In genomic region chr9:83669067-83669466, GRCh38 we compare ENCODE assay signal across 25 cellular contexts.
"Had no signal": no experiment of that assay in that cellular context is flagged by ENCODE, and none has a peak within 500 bp of the region (broad histone marks: within the 10 kb centered on the region; RNA-seq: fewer than 3 reads in every experiment).

No MANE protein-coding gene starts in this region.

- ATAC-seq: activated CD8-positive, alpha-beta memory T cell treated with anti-CD3 and anti-CD28 coated beads, Interleukin-2, amount 10 ng/mL, durations not matched to agents 7 days and 5 days; activated naive CD4-positive, alpha-beta T cell treated with anti-CD3 and anti-CD28 coated beads, Interleukin-2, amount 50 U/mL, for 72 hours; body of pancreas; T-helper 17 cell had no signal

- H3K4me3 Mint-ChIP-seq: activated B cell treated with CpG ODN at 0.5 μM for 24 hours; activated CD4-positive, alpha-beta T cell treated with anti-CD3 and anti-CD28 coated beads, Interleukin-2, amount 10 ng/mL, durations not matched to agents 24 days and 14 days; activated CD8-positive, alpha-beta memory T cell treated with anti-CD3 and anti-CD28 coated beads, Interleukin-2, amount 10 ng/mL, durations not matched to agents 7 days and 5 days; activated T-cell treated with anti-CD3 and anti-CD28 coated beads, Interleukin-2, amount 50 U/mL, for 24 hours; T-helper 17 cell had no signal

- H3K9me3 Mint-ChIP-seq: activated B cell treated with CpG ODN at 0.5 μM for 24 hours; activated CD4-positive, alpha-beta T cell treated with anti-CD3 and anti-CD28 coated beads, Interleukin-2, amount 10 ng/mL, durations not matched to agents 24 days and 14 days; activated naive CD4-positive, alpha-beta T cell treated with anti-CD3 and anti-CD28 coated beads, Interleukin-2, amount 50 U/mL, for 72 hours; activated T-cell treated with anti-CD3 and anti-CD28 coated beads, Interleukin-2, amount 50 U/mL, for 24 hours had no signal

- H3K4me1 Mint-ChIP-seq: activated CD8-positive, alpha-beta memory T cell treated with anti-CD3 and anti-CD28 coated beads, Interleukin-2, amount 10 ng/mL, durations not matched to agents 7 days and 5 days had no signal

- H3K27me3 Mint-ChIP-seq: activated B cell treated with CpG ODN at 0.5 μM for 24 hours; activated CD4-positive, alpha-beta T cell treated with anti-CD3 and anti-CD28 coated beads, Interleukin-2, amount 10 ng/mL, durations not matched to agents 24 days and 14 days; activated CD8-positive, alpha-beta memory T cell treated with anti-CD3 and anti-CD28 coated beads, Interleukin-2, amount 10 ng/mL, durations not matched to agents 7 days and 5 days; activated T-cell treated with anti-CD3 and anti-CD28 coated beads, Interleukin-2, amount 50 U/mL, for 24 hours; T-helper 17 cell had no signal

- DNase-seq: activated B cell treated with CpG ODN at 0.5 μM for 24 hours; activated CD4-positive, alpha-beta T cell treated with anti-CD3 and anti-CD28 coated beads for 1 hour; activated CD4-positive, alpha-beta T cell treated with anti-CD3 and anti-CD28 coated beads, Interleukin-2, amount 10 ng/mL, durations not matched to agents 24 days and 14 days; activated CD4-positive, alpha-beta T cell treated with anti-CD3 and anti-CD28 coated beads, Interleukin-2, amount 50 U/mL, for 48 hours; activated CD8-positive, alpha-beta memory T cell treated with anti-CD3 and anti-CD28 coated beads, Interleukin-2, amount 10 ng/mL, durations not matched to agents 7 days and 5 days; activated effector memory CD4-positive, alpha-beta T cell treated with anti-CD3 and anti-CD28 coated beads, Interleukin-2, amount 50 U/mL, for 16 hours; activated naive CD4-positive, alpha-beta T cell treated with Interleukin-2 at 50 U/mL for 16 hours; activated T-cell treated with anti-CD3 and anti-CD28 coated beads, Interleukin-2, amount 50 U/mL, for 24 hours; aorta; body of pancreas; MG63; MV-4-11; NCI-H1105; NCI-H146; NCI-H187 treated with DMSO at 0.1 percent for 48 hours; NCI-H2081 treated with DMSO at 0.1 percent for 48 hours; NCI-H446; NCI-H524; PC-3; SHP77 treated with DMSO at 0.1 percent for 48 hours; T-helper 17 cell; T-helper 9 cell had no signal

- H3K27me3 ChIP-seq: body of pancreas, cardiac muscle cell, MG63 had no signal

- H3K27ac Mint-ChIP-seq: activated B cell treated with CpG ODN at 0.5 μM for 24 hours; activated CD4-positive, alpha-beta T cell treated with anti-CD3 and anti-CD28 coated beads, Interleukin-2, amount 10 ng/mL, durations not matched to agents 24 days and 14 days; activated CD8-positive, alpha-beta memory T cell treated with anti-CD3 and anti-CD28 coated beads, Interleukin-2, amount 10 ng/mL, durations not matched to agents 7 days and 5 days; activated naive CD4-positive, alpha-beta T cell treated with anti-CD3 and anti-CD28 coated beads, Interleukin-2, amount 50 U/mL, for 72 hours; activated T-cell treated with anti-CD3 and anti-CD28 coated beads, Interleukin-2, amount 50 U/mL, for 24 hours; T-helper 17 cell had no signal

- FAIRE-seq: TTC549 had no signal

- H3K4me3 ChIP-seq: body of pancreas, cardiac muscle cell, MG63 had no signal
